Comparison of ENCODE assay signal across 1 cellular context in the genomic region with DNA sequence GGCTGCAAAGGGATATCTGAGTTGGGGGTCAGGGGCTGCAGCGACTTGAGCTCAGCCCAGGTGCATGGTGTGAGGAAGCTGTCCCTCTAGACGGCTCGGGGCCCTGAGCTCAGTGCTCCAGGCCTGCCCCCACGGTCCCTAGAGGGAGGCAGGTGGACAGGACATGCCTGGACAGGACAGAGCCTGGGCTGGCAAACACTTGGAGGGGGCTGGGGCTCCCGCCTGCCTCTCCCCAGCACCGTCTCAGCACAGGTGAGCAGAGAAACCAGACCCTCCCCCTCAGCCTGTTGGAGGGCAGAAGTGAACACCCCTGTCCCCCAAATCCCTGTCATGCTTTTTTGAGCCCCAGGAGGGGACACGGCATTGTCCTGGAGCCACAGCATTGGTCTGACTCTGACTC.
TF ChIP-seq lines count a peak whose summit lies in the region.

No MANE protein-coding gene starts in this region.

TF ChIP-seq in H1, 55 proteins besides CTCF, POLR2A, EP300 and RAD21:
- TF ChIP-seq KDM1A (IDR thresholded peaks at IDR 0.05; ENCODE audit: borderline replicate concordance, low read length) (no peak), TAF1 (IDR thresholded peaks at IDR 0.05; ENCODE audit: low read depth, low read length) (no peak), SIRT6 (IDR thresholded peaks at IDR 0.05; ENCODE audit: low read length) (no peak), TAF7 (optimal IDR thresholded peaks at IDR 0.05; ENCODE audit: borderline replicate concordance, low read depth, low read length) (no peak), BRCA1 (IDR thresholded peaks at IDR 0.05; ENCODE audit: low read depth, low read length) (no peak), POLR2AphosphoS5 (IDR thresholded peaks at IDR 0.05; ENCODE audit: low read depth, low read length) (no peak), CREB1 (IDR thresholded peaks at IDR 0.05) (no peak), NANOG (IDR thresholded peaks at IDR 0.05; ENCODE audit: insufficient read depth, low read depth, low read length, poor library complexity, severe bottlenecking) (no peak)
